26 cellular contexts compared by ENCODE assay signal in genomic region chr6:157174731-157175130, GRCh38.
"Had no signal": no experiment of that assay in that cellular context is flagged by ENCODE, and none has a peak within 500 bp of the region (broad histone marks: within the 10 kb centered on the region; RNA-seq: fewer than 3 reads in every experiment).

No MANE protein-coding gene starts in this region.

- ATAC-seq: stimulated activated effector memory CD8-positive, alpha-beta T cell treated with anti-CD3 and anti-CD28 coated beads, Interleukin-12 subunit alpha, Interleukin-12 subunit beta, amount 100 ng/mL, for 72 hours; stimulated activated memory B cell treated with anti-CD40 and anti-IgM and Interleukin-4, amounts not matched to agents 10 μg/mL and 1 μg/mL and 100 μg/mL, for 72 hours; stimulated activated naive B cell treated with anti-CD40 and anti-IgM and Interleukin-4, amounts not matched to agents 10 μg/mL and 1 μg/mL and 100 μg/mL, for 72 hours; stimulated activated naive CD8-positive, alpha-beta T cell treated with anti-CD3 and anti-CD28 coated beads, Interleukin-15, amount 100 ng/mL, for 72 hours; stimulated activated naive CD8-positive, alpha-beta T cell treated with anti-CD3 and anti-CD28 coated beads, Interleukin-15, Interleukin-2, amounts not matched to agents 100 U/mL and 50 U/mL, for 24 hours; upper lobe of right lung had no signal

- H3K27me3 ChIP-seq: stomach, suprapubic skin, testis, thyroid gland, tibial artery, tibial nerve, transverse colon, upper lobe of left lung, upper lobe of right lung, uterus, vagina had no signal

- H3K36me3 ChIP-seq: thoracic aorta, transverse colon, uterus, vagina had no signal

- H3K4me3 ChIP-seq: stomach, suprapubic skin, testis, thoracic aorta, thyroid gland, tibial artery, tibial nerve, transverse colon, upper lobe of left lung, upper lobe of right lung, uterus, vagina had no signal

- H3K9me3 ChIP-seq: stomach, suprapubic skin, testis, thoracic aorta, thyroid gland, tibial artery, tibial nerve, transverse colon, upper lobe of left lung, upper lobe of right lung, uterus, vagina had no signal

- DNase-seq: stimulated activated CD4-positive, alpha-beta T cell treated with anti-CD3 and anti-CD28 coated beads, Interleukin-2, amount 100 ng/mL, for 48 hours; stimulated activated CD4-positive, alpha-beta T cell treated with anti-CD3 and anti-CD28 coated beads, Interleukin-4, amount 100 ng/mL, for 1 hour; stimulated activated CD4-positive, alpha-beta T cell treated with anti-CD3 and anti-CD28 coated beads, Interleukin-4, amount 100 ng/mL, for 24 hours; stimulated activated CD4-positive, alpha-beta T cell treated with anti-CD3 and anti-CD28 coated beads, Interleukin-4, amount 100 ng/mL, for 4 hours; stimulated activated CD8-positive, alpha-beta memory T cell treated with anti-CD3 and anti-CD28 coated beads, Interleukin-4, amount 100 ng/mL, for 48 hours; stimulated activated naive B cell treated with anti-CD40 and anti-IgM and Interleukin-4, amounts not matched to agents 10 μg/mL and 1 μg/mL and 100 μg/mL, for 72 hours; stimulated activated naive CD4-positive, alpha-beta T cell; stimulated activated naive CD4-positive, alpha-beta T cell treated with Interleukin-2 at 50 U/mL for 16 hours; stimulated activated naive CD8-positive, alpha-beta T cell treated with anti-CD3 and anti-CD28 coated beads, Interleukin-15, amount 100 ng/mL, for 72 hours; stimulated activated naive CD8-positive, alpha-beta T cell treated with anti-CD3 and anti-CD28 coated beads, Interleukin-15, Interleukin-2, amounts not matched to agents 100 U/mL and 50 U/mL, for 24 hours; stomach; substantia nigra; testis; thyroid gland; tibial artery; transverse colon; trophoblast cell; upper lobe of left lung; upper lobe of right lung; uterus had no signal

- H3K27ac ChIP-seq: stomach, suprapubic skin, testis, thoracic aorta, thyroid gland, tibial artery, tibial nerve, transverse colon, upper lobe of left lung, upper lobe of right lung, uterus, vagina had no signal

- H3K4me1 ChIP-seq: suprapubic skin, testis, thyroid gland, transverse colon, upper lobe of left lung, upper lobe of right lung, uterus, vagina had no signal
